9 cellular contexts compared by ENCODE assay signal in the genomic region with DNA sequence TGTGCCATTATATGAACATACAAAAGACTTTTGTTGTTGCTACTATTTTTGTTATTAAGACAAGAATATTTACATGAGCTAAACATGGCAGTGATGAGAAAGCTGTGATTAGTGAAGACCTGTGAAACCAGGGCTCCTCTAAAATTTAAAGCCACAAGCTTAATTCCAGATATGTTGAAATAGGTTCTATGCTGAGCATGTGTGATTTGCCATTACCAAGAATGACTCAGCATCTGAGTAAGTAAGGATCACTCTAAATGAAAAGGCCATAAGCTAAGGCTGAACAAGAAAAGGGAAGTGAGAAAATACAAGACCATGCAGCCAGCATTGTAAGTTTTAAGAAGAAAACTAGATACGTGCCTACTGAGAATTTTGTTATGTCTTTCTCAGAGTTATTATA.
A peak's percentile ranks its signal among the peaks of the same experiment; 100 is the strongest.
DNase-seq lines count a peak whose midpoint lies in the region; ATAC-seq, FAIRE-seq and TF ChIP-seq lines count a peak whose summit lies in the region.
"Had no signal": no experiment of that assay in that cellular context is flagged by ENCODE, and none has a peak within 500 bp of the region (broad histone marks: within the 10 kb centered on the region; RNA-seq: fewer than 3 reads in every experiment).

No MANE protein-coding gene starts in this region.

- DNase-seq in GM04504 (ENCODE audit: low read depth) (peak; percentile 69), HS-27A (ENCODE audit: low read depth) (peak; percentile 69), astrocyte of the cerebellum (ENCODE audit: low read depth) (peak; percentile 49), osteoblast (ENCODE audit: insufficient read length, low spot score, missing footprints) (peak; percentile 51), D721Med (ENCODE audit: insufficient read length, low spot score) (no peak), iPS-NIHi7 (ENCODE audit: extremely low spot score) (no peak)
- no peak for DNase-seq in stimulated activated CD8-positive, alpha-beta memory T cell treated with anti-CD3 and anti-CD28 coated beads, Interleukin-4, amount 100 ng/mL, for 48 hours

- peak overlapping the region; percentile 41 for H3K4me2 ChIP-seq in osteoblast (ENCODE audit: insufficient read depth, low read length)

- ATAC-seq in GM21528 (IDR thresholded peaks at IDR 0.05; ENCODE audit: low FRiP score, unreplicated experiment) = peak; percentile 100

- peak overlapping the region; percentile 62 for H2AFZ ChIP-seq in osteoblast (ENCODE audit: low read length)
- H2AFZ ChIP-seq: parathyroid adenoma had no signal

- no peak for FAIRE-seq in D721Med (lab: Jason Lieb, UNC)

- H3K4me1 ChIP-seq in osteoblast (ENCODE audit: insufficient read depth, low read length) = peaks cover 19% of the 10 kb centered on the region
- H3K4me1 ChIP-seq: parathyroid adenoma had no signal

- H3K4me3 ChIP-seq in astrocyte of the cerebellum (ENCODE audit: low read depth, low read length) (no peak overlapping the region), osteoblast (ENCODE audit: insufficient read depth, low read length) (no peak overlapping the region)

- H3K79me2 ChIP-seq in osteoblast (ENCODE audit: insufficient read depth, low read length) = no peaks in the 10 kb centered on the region
- H3K79me2 ChIP-seq: parathyroid adenoma had no signal

- H3K9me3 ChIP-seq in osteoblast (ENCODE audit: low read depth, low read length) = no peaks in the 10 kb centered on the region

- no peaks in the 10 kb centered on the region for H3K36me3 ChIP-seq in osteoblast (ENCODE audit: insufficient read depth, low read length)

- TF ChIP-seq CTCF in astrocyte of the cerebellum (IDR thresholded peaks at IDR 0.05; ENCODE audit: low read depth, low read length, missing control alignments) = no peak
- no peak for TF ChIP-seq CTCF in osteoblast (IDR thresholded peaks at IDR 0.05; ENCODE audit: extremely low read depth, low read depth, low read length)
- TF ChIP-seq CTCF in D721Med (IDR thresholded peaks at IDR 0.05; ENCODE audit: insufficient read depth, missing control alignments) = no peak

- no peaks in the 10 kb centered on the region for H3K27me3 ChIP-seq in osteoblast (ENCODE audit: insufficient read depth, low read length)

- in situ Hi-C loops in astrocyte of the cerebellum (cut with HindIII; ENCODE audit: low sequenced_read_pairs) = no loop called here

- H4K20me1 ChIP-seq in osteoblast (ENCODE audit: insufficient read depth, low read length) = no peaks in the 10 kb centered on the region

- peak overlapping the region; percentile 46 for H3K27ac ChIP-seq in osteoblast (ENCODE audit: low read depth, low read length)
- H3K27ac ChIP-seq: parathyroid adenoma had no signal

Comparison
In these comparisons a context has a peak if more than half of its experiments do, and no peak if none do; other contexts are left out.
1. DNase-seq: peak in GM04504 (single experiment), HS-27A (single experiment), astrocyte of the cerebellum (single experiment) and osteoblast (single experiment); none in D721Med (single experiment), stimulated activated CD8-positive, alpha-beta memory T cell treated with anti-CD3 and anti-CD28 coated beads, Interleukin-4, amount 100 ng/mL, for 48 hours (single experiment) and iPS-NIHi7 (single experiment).